In genomic region chr4:154004859-154005520, GRCh38 we compare ENCODE assay signal across 12 cellular contexts.
A peak's percentile ranks its signal among the peaks of the same experiment; 100 is the strongest.
DNase-seq lines count a peak whose midpoint lies in the region; ATAC-seq, FAIRE-seq and TF ChIP-seq lines count a peak whose summit lies in the region.
"Had no signal": no experiment of that assay in that cellular context is flagged by ENCODE, and none has a peak within 500 bp of the region (broad histone marks: within the 10 kb centered on the region; RNA-seq: fewer than 3 reads in every experiment).

No MANE protein-coding gene starts in this region.

- peak overlapping the region; percentile 18; the same call in 1 of the 2 replicates for H3K27ac ChIP-seq in C4-2B
- peak overlapping the region; percentile 62 for H3K27ac ChIP-seq in astrocyte (ENCODE audit: low read depth, low read length)
- peak overlapping the region; percentile 66 for H3K27ac ChIP-seq in hepatocyte
- H3K27ac ChIP-seq in small intestine (ENCODE audit: low read depth in 1 of 2, low read length in 1 of 2) = no peak overlapping the region

- H4K20me1 ChIP-seq in astrocyte (ENCODE audit: insufficient read depth, low read length) (no peaks in the 10 kb centered on the region), hepatocyte (ENCODE audit: insufficient read depth, poor library complexity, severe bottlenecking) (no peaks in the 10 kb centered on the region)

- no peaks in the 10 kb centered on the region for H3K36me3 ChIP-seq in astrocyte (ENCODE audit: insufficient read depth, low read length)
- H3K36me3 ChIP-seq in hepatocyte (replicated peaks; ENCODE audit: insufficient read depth, low read depth) = no peaks in the 10 kb centered on the region
- no peaks in the 10 kb centered on the region for H3K36me3 ChIP-seq in small intestine (ENCODE audit: control insufficient read depth in 2 of 2, insufficient read depth in 2 of 2, low read length in 2 of 2)
- H3K36me3 ChIP-seq: MG63 had no signal

- WGBS in hepatocyte (ENCODE audit: low lambda C conversion rate, missing lambda C conversion rate) = 89% methylated on average over 8 of the region's 8 CpGs
- 78 to 88% (median 79%) methylated on average over 8 of the region's 8 CpGs for WGBS in small intestine, 3 donors

- H3K4me3 Mint-ChIP-seq in astrocyte (ENCODE audit: unreplicated experiment) = no peak overlapping the region

- H3K4me3 ChIP-seq in astrocyte (ENCODE audit: insufficient read depth, low read depth, low read length) (no peak overlapping the region), hepatocyte (no peak overlapping the region), skeletal muscle cell (ENCODE audit: low read depth, low read length) (peak overlapping the region; percentile 39), small intestine (ENCODE audit: low read depth in 1 of 2, low read length in 2 of 2) (no peak overlapping the region)
- H3K4me3 ChIP-seq: MG63 had no signal

- DNase-seq in astrocyte (ENCODE audit: low read depth) (peak; percentile 58), hepatocyte (ENCODE audit: low spot score) (peak; percentile 34), skeletal muscle cell (ENCODE audit: low read depth) (peak; percentile 100), small intestine (no peak)
- DNase-seq: activated CD8-positive, alpha-beta memory T cell treated with anti-CD3 and anti-CD28 coated beads for 24 hours; C1 segment of cervical spinal cord; MG63; NCI-H524 had no signal

- no peak overlapping the region for H3K4me2 ChIP-seq in astrocyte (ENCODE audit: low read length)
- no peak overlapping the region for H3K4me2 ChIP-seq in hepatocyte

- ATAC-seq in HG02973 (IDR thresholded peaks at IDR 0.05; ENCODE audit: unreplicated experiment) = no peak
- ATAC-seq in GM21717 (IDR thresholded peaks at IDR 0.05; ENCODE audit: unreplicated experiment) = no peak
- no peak for ATAC-seq in HG02571 (IDR thresholded peaks at IDR 0.05; ENCODE audit: unreplicated experiment)

- FAIRE-seq in astrocyte (lab: Jason Lieb, UNC) = no peak
- no peak for FAIRE-seq in small intestine (lab: Jason Lieb, UNC)

- no peak overlapping the region for H2AFZ ChIP-seq in astrocyte (ENCODE audit: low read depth, low read length)
- H2AFZ ChIP-seq in hepatocyte = no peak overlapping the region

- H3K9me3 Mint-ChIP-seq in astrocyte (ENCODE audit: unreplicated experiment) = peaks cover 6% of the 10 kb centered on the region

- H3K4me1 Mint-ChIP-seq in astrocyte (ENCODE audit: low read depth, unreplicated experiment) = peaks cover 20% of the 10 kb centered on the region

- TF ChIP-seq CTCF in C4-2B (conservative IDR thresholded peaks at IDR 0.05) (no peak), astrocyte (IDR thresholded peaks at IDR 0.05; ENCODE audit: insufficient read depth, low read depth, low read length) (no peak), hepatocyte (IDR thresholded peaks at IDR 0.05; ENCODE audit: poor library complexity) (no peak)

- no peaks in the 10 kb centered on the region for H3K36me3 Mint-ChIP-seq in astrocyte (ENCODE audit: low read depth, unreplicated experiment)

- no peaks in the 10 kb centered on the region for H3K27me3 Mint-ChIP-seq in astrocyte (ENCODE audit: low read depth, unreplicated experiment)

- H3K9me3 ChIP-seq in astrocyte (ENCODE audit: insufficient read depth, low read depth, low read length) (no peaks in the 10 kb centered on the region), hepatocyte (ENCODE audit: low read depth) (no peaks in the 10 kb centered on the region), small intestine (ENCODE audit: control insufficient read depth, low read depth) (no peaks in the 10 kb centered on the region)
- H3K9me3 ChIP-seq: MG63 had no signal

- H3K4me1 ChIP-seq in astrocyte (ENCODE audit: insufficient read depth, low read length) = peaks cover 6% of the 10 kb centered on the region
- H3K4me1 ChIP-seq in hepatocyte (ENCODE audit: insufficient read depth) = no peaks in the 10 kb centered on the region
- H3K4me1 ChIP-seq in small intestine (ENCODE audit: control insufficient read depth in 2 of 2, insufficient read depth in 1 of 2, low read depth in 1 of 2, low read length in 1 of 2) = no peaks in the 10 kb centered on the region

- H3K79me2 ChIP-seq in astrocyte (ENCODE audit: insufficient read depth, low read length) (no peaks in the 10 kb centered on the region), hepatocyte (no peaks in the 10 kb centered on the region)

- H3K27ac Mint-ChIP-seq in astrocyte (ENCODE audit: unreplicated experiment) = peak overlapping the region; percentile 60

- peak overlapping the region; percentile 26 for H3K9ac ChIP-seq in astrocyte (ENCODE audit: low read length)

- H3K27me3 ChIP-seq in astrocyte (ENCODE audit: insufficient read depth, low read length) (no peaks in the 10 kb centered on the region), hepatocyte (no peaks in the 10 kb centered on the region), small intestine (ENCODE audit: control insufficient read depth in 2 of 2, insufficient read depth in 2 of 2, low read length in 2 of 2) (no peaks in the 10 kb centered on the region)
- H3K27me3 ChIP-seq: MG63 had no signal

- H3K9me2 ChIP-seq in hepatocyte (replicated peaks; ENCODE audit: insufficient read depth) = no peaks in the 10 kb centered on the region

Comparison
In these comparisons a context has a peak if more than half of its experiments do, and no peak if none do; other contexts are left out.
1. H3K27ac ChIP-seq: peak in C4-2B (single experiment), astrocyte (single experiment) and hepatocyte (single experiment); none in small intestine (0 of 2).